ENCODE assay signal across 9 cellular contexts in the genomic region with DNA sequence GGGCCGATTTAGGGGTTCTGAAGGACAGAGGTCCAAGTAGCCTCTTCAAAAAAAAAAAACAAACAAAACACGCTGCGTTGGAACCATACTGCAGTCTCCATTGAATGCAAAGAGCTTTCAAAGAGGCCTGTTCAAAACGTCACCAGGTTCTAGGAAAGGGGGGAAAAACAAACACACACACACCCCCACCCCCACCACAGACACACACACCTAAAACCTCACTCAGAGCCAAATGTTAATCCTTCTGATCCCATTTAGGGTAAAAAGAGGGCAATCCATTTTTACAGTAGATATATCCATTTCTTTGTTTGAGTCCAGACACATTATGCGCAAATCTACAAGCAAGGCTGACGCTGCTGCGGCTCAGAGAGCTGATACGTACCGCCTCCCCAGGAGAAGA. TPM values are rescaled to one million over a fixed set of nuclear protein-coding genes. Genes with fewer than 3 reads are reported as not detected.
DNase-seq lines count a peak whose midpoint lies in the region; ATAC-seq and TF ChIP-seq lines count a peak whose summit lies in the region.
"Had no signal": no experiment of that assay in that cellular context is flagged by ENCODE, and none has a peak within 500 bp of the region (broad histone marks: within the 10 kb centered on the region; RNA-seq: fewer than 3 reads in every experiment).

No MANE protein-coding gene starts in this region.

- POLR2A ChIA-PET in activated CD4-positive, alpha-beta T cell treated with anti-CD3 and anti-CD28 coated beads, Interleukin-2, amount 10 ng/mL, durations not matched to agents 7 days and 5 days (lab: Charles Lee): no interaction called here

- ATAC-seq in gastroesophageal sphincter: no peak
- ATAC-seq in GM19395 (IDR thresholded peaks at IDR 0.05; ENCODE audit: unreplicated experiment): no peak
- no peak for ATAC-seq in GM18873 (IDR thresholded peaks at IDR 0.05; ENCODE audit: low FRiP score, unreplicated experiment)

- no peaks in the 10 kb centered on the region for H3K27me3 Mint-ChIP-seq in activated CD4-positive, alpha-beta T cell treated with anti-CD3 and anti-CD28 coated beads, Interleukin-2, amount 10 ng/mL, durations not matched to agents 7 days and 5 days

- no peaks in the 10 kb centered on the region for H3K36me3 ChIP-seq in WERI-Rb-1
- H3K36me3 ChIP-seq in gastroesophageal sphincter: no peaks in the 10 kb centered on the region
- peaks cover 3% of the 10 kb centered on the region for H3K36me3 ChIP-seq in suprapubic skin

- no peaks in the 10 kb centered on the region for H3K9me3 Mint-ChIP-seq in activated CD4-positive, alpha-beta T cell treated with anti-CD3 and anti-CD28 coated beads, Interleukin-2, amount 10 ng/mL, durations not matched to agents 7 days and 5 days

- H3K4me3 ChIP-seq in WERI-Rb-1 (ENCODE audit: low read depth, low read length) (peak overlapping the region; percentile 52), gastroesophageal sphincter (peak overlapping the region; percentile 78 to 92), suprapubic skin (peak overlapping the region; percentile 73)

- peaks cover 3% of the 10 kb centered on the region for H3K36me3 Mint-ChIP-seq in activated CD4-positive, alpha-beta T cell treated with anti-CD3 and anti-CD28 coated beads, Interleukin-2, amount 10 ng/mL, durations not matched to agents 7 days and 5 days (ENCODE audit: low read depth)

- H3K27me3 ChIP-seq in WERI-Rb-1 (ENCODE audit: insufficient read depth, low read depth, severe bottlenecking): peaks cover 20% of the 10 kb centered on the region
- no peaks in the 10 kb centered on the region for H3K27me3 ChIP-seq in gastroesophageal sphincter
- H3K27me3 ChIP-seq in suprapubic skin: no peaks in the 10 kb centered on the region

- H3K4me1 Mint-ChIP-seq in activated CD4-positive, alpha-beta T cell treated with anti-CD3 and anti-CD28 coated beads, Interleukin-2, amount 10 ng/mL, durations not matched to agents 7 days and 5 days: peaks cover 29% of the 10 kb centered on the region

- peaks cover 0 to 7% (median 0%) of the 10 kb centered on the region in 3 donors for H3K4me1 ChIP-seq in gastroesophageal sphincter
- peaks cover 5% of the 10 kb centered on the region for H3K4me1 ChIP-seq in suprapubic skin

- TF ChIP-seq POLR2A in gastroesophageal sphincter (IDR thresholded peaks at IDR 0.05): no peak
- TF ChIP-seq POLR2A in suprapubic skin (IDR thresholded peaks at IDR 0.05): no peak

- no peak overlapping the region for H3K27ac ChIP-seq in WERI-Rb-1
- peak overlapping the region in 2 of 4 donors; percentile 85 to 93 for H3K27ac ChIP-seq in gastroesophageal sphincter
- H3K27ac ChIP-seq in suprapubic skin: no peak overlapping the region

- peak overlapping the region; percentile 93 for H3K4me3 Mint-ChIP-seq in activated CD4-positive, alpha-beta T cell treated with anti-CD3 and anti-CD28 coated beads, Interleukin-2, amount 10 ng/mL, durations not matched to agents 7 days and 5 days

- H3K27ac Mint-ChIP-seq in activated CD4-positive, alpha-beta T cell treated with anti-CD3 and anti-CD28 coated beads, Interleukin-2, amount 10 ng/mL, durations not matched to agents 7 days and 5 days: peak overlapping the region; percentile 96

- no peak for TF ChIP-seq EP300 in gastroesophageal sphincter (IDR thresholded peaks at IDR 0.05)
- TF ChIP-seq EP300 in suprapubic skin (IDR thresholded peaks at IDR 0.05): no peak

- TF ChIP-seq CTCF in WERI-Rb-1 (IDR thresholded peaks at IDR 0.05; ENCODE audit: low read depth, low read length): no peak
- TF ChIP-seq CTCF in gastroesophageal sphincter (IDR thresholded peaks at IDR 0.05): no peak
- no peak for TF ChIP-seq CTCF in suprapubic skin (IDR thresholded peaks at IDR 0.05)

- CTCF ChIA-PET in activated CD4-positive, alpha-beta T cell treated with anti-CD3 and anti-CD28 coated beads, Interleukin-2, amount 10 ng/mL, durations not matched to agents 7 days and 5 days (lab: Charles Lee): interaction anchor here (0.6 to 2.8 kb wide), 3 partner anchors 8 to 125 kb away, joined by 3 to 10 read pairs (median 3); no protein-coding TSS in a partner anchor

- no peak for DNase-seq in activated CD4-positive, alpha-beta T cell treated with anti-CD3 and anti-CD28 coated beads, Interleukin-2, amount 10 ng/mL, durations not matched to agents 7 days and 5 days
- DNase-seq in activated CD4-positive, alpha-beta T cell treated with anti-CD3 and anti-CD28 coated beads, Interleukin-2, amount 50 U/mL, for 48 hours: no peak
- DNase-seq in WERI-Rb-1 (no peak), suprapubic skin (ENCODE audit: low spot score in 2 of 2) (no peak), hepatic stellate cell (ENCODE audit: low spot score) (no peak)
- DNase-seq: DMS79 treated with DMSO at 0.1 percent for 48 hours had no signal

- WGBS in gastroesophageal sphincter (ENCODE audit: low coverage in 1 of 2), 2 donors: 40% methylated on average over 1 of the region's 9 CpGs; no CpG with 5 or more reads in 1 of the 2 donors
- WGBS in suprapubic skin: 31% methylated on average over 9 of the region's 9 CpGs

- H3K9me3 ChIP-seq in WERI-Rb-1 (ENCODE audit: severe bottlenecking) (no peaks in the 10 kb centered on the region), gastroesophageal sphincter (no peaks in the 10 kb centered on the region), suprapubic skin (no peaks in the 10 kb centered on the region)

RNA-seq across cellular contexts. Expression of a gene that starts 1.4 kb away (rescaled TPM):
- 10 to 100 TPM; 13.7 to 15.4 TPM for total RNA-seq in activated CD4-positive, alpha-beta T cell treated with anti-CD3 and anti-CD28 coated beads, Interleukin-2, amount 10 ng/mL, durations not matched to agents 7 days and 5 days
- total RNA-seq in gastroesophageal sphincter: 1 to 10 TPM; 5.7 to 9.2 (median 6.0) TPM
- 10 to 100 TPM in 3 of 4 donors, 1 to 10 TPM in 1; 9.7 to 13.6 (median 11.9) TPM for total RNA-seq in suprapubic skin

RNA-seq across cellular contexts. Expression of a gene that starts 30.4 kb away (rescaled TPM):
- total RNA-seq in activated CD4-positive, alpha-beta T cell treated with anti-CD3 and anti-CD28 coated beads, Interleukin-2, amount 10 ng/mL, durations not matched to agents 7 days and 5 days: 10 to 100 TPM; 72.3 to 77.3 TPM
- total RNA-seq in gastroesophageal sphincter (10 to 100 TPM; 32.2 to 39.7 (median 35.9) TPM), suprapubic skin (10 to 100 TPM; 22.1 to 32.7 (median 28.8) TPM)

RNA-seq across cellular contexts. Expression of a gene that starts 39.6 kb away (rescaled TPM):
- 10 to 100 TPM; 21.0 to 22.9 TPM for total RNA-seq in activated CD4-positive, alpha-beta T cell treated with anti-CD3 and anti-CD28 coated beads, Interleukin-2, amount 10 ng/mL, durations not matched to agents 7 days and 5 days
- total RNA-seq in gastroesophageal sphincter (10 to 100 TPM; 20.2 to 26.0 (median 22.5) TPM), suprapubic skin (10 to 100 TPM; 26.6 to 45.6 (median 33.6) TPM)
